Comparison of ENCODE assay signal across 10 cellular contexts in genomic region chr12:116274552-116275375, GRCh38.
A peak's percentile ranks its signal among the peaks of the same experiment; 100 is the strongest.
DNase-seq lines count a peak whose midpoint lies in the region; ATAC-seq and TF ChIP-seq lines count a peak whose summit lies in the region.
"Had no signal": no experiment of that assay in that cellular context is flagged by ENCODE, and none has a peak within 500 bp of the region (broad histone marks: within the 10 kb centered on the region; RNA-seq: fewer than 3 reads in every experiment).

No MANE protein-coding gene starts in this region.

- H3K4me3 ChIP-seq in AG10803 (ENCODE audit: low read length) (peak overlapping the region; percentile 88), HUES48 (ENCODE audit: low read depth, low read length) (peak overlapping the region; percentile 96), brain microvascular endothelial cell (ENCODE audit: low read depth, low read length) (peak overlapping the region; percentile 86), muscle layer of duodenum (ENCODE audit: low read depth in 1 of 2, low read length in 2 of 2) (peak overlapping the region; percentile 34 to 89)

- in situ Hi-C loops in brain microvascular endothelial cell (cut with HindIII; ENCODE audit: low pct_ligation_motif_present, low sequenced_read_pairs) (no loop called here), GM13976 (cut with MboI; ENCODE audit: low sequenced_read_pairs, unreplicated experiment) (no loop called here)

- H3K9ac ChIP-seq in HUES48 (ENCODE audit: low read depth, low read length) = no peak overlapping the region

- no peak for DNase-seq in AG10803 (ENCODE audit: low read depth)
- DNase-seq in brain microvascular endothelial cell = no peak
- no peak for DNase-seq in GM13976 (ENCODE audit: low spot score)
- DNase-seq in SHP77 treated with DMSO at 0.1 percent for 48 hours (lab: John Stamatoyannopoulos, UW) = no peak
- DNase-seq in NCI-H2029 treated with DMSO at 0.1 percent for 48 hours (lab: John Stamatoyannopoulos, UW) = no peak
- DNase-seq: activated CD4-positive, alpha-beta memory T cell treated with anti-CD3 and anti-CD28 coated beads, Interleukin-2, amount 10 ng/mL, durations not matched to agents 7 days and 5 days; NCI-H2171 treated with DMSO at 0.1 percent for 48 hours had no signal

- H3K9me3 ChIP-seq in HUES48 (ENCODE audit: control insufficient read depth, insufficient read depth, low read length) = no peaks in the 10 kb centered on the region
- H3K9me3 ChIP-seq in muscle layer of duodenum (ENCODE audit: control insufficient read depth in 1 of 2, low read length in 2 of 2) = no peaks in the 10 kb centered on the region

- ATAC-seq in HG03342 (IDR thresholded peaks at IDR 0.05; ENCODE audit: unreplicated experiment) = no peak

- H3K27me3 ChIP-seq in HUES48 (ENCODE audit: control insufficient read depth, insufficient read depth, low read length) (no peaks in the 10 kb centered on the region), brain microvascular endothelial cell (replicated peaks) (no peaks in the 10 kb centered on the region), muscle layer of duodenum (ENCODE audit: low read depth, low read length) (no peaks in the 10 kb centered on the region)

- TF ChIP-seq CTCF in AG10803 (conservative IDR thresholded peaks at IDR 0.05; ENCODE audit: low read length) (no peak), brain microvascular endothelial cell (IDR thresholded peaks at IDR 0.05; ENCODE audit: low read depth, low read length, missing control alignments) (no peak), GM13976 (IDR thresholded peaks at IDR 0.05; ENCODE audit: borderline replicate concordance, control extremely low read depth, extremely low read depth, insufficient read depth, missing control alignments) (no peak)

- H3K36me3 ChIP-seq in HUES48 (ENCODE audit: control insufficient read depth, insufficient read depth, low read length) (no peaks in the 10 kb centered on the region), brain microvascular endothelial cell (replicated peaks) (no peaks in the 10 kb centered on the region), muscle layer of duodenum (ENCODE audit: control insufficient read depth in 1 of 2, insufficient read depth in 2 of 2, low read length in 2 of 2) (no peaks in the 10 kb centered on the region)

- H3K27ac ChIP-seq in HUES48 (ENCODE audit: low read depth, low read length) (no peak overlapping the region), brain microvascular endothelial cell (no peak overlapping the region), muscle layer of duodenum (ENCODE audit: low read length) (no peak overlapping the region)

- H3K4me1 ChIP-seq in HUES48 (ENCODE audit: control insufficient read depth, insufficient read depth, low read length) (peaks cover 29% of the 10 kb centered on the region), muscle layer of duodenum (ENCODE audit: control insufficient read depth in 1 of 2, insufficient read depth in 2 of 2, low read length in 2 of 2) (peaks cover 11 to 35% of the 10 kb centered on the region in 2 donors)
